In genomic region chr16:74724820-74725549, GRCh38 we compare ENCODE assay signal across 9 cellular contexts. TPM values are rescaled to one million over a fixed set of nuclear protein-coding genes. Genes with fewer than 3 reads are reported as not detected.
DNase-seq lines count a peak whose midpoint lies in the region; ATAC-seq, FAIRE-seq and TF ChIP-seq lines count a peak whose summit lies in the region.
"Had no signal": no experiment of that assay in that cellular context is flagged by ENCODE, and none has a peak within 500 bp of the region (broad histone marks: within the 10 kb centered on the region; RNA-seq: fewer than 3 reads in every experiment).

No MANE protein-coding gene starts in this region.

- peak; percentile 66 for DNase-seq in HCEC 1CT
- peak; percentile 35 for DNase-seq in astrocyte of the cerebellum (ENCODE audit: low read depth)
- peak; percentile 53 for DNase-seq in kidney
- no peak for DNase-seq in thoracic aorta (ENCODE audit: low spot score)
- DNase-seq in vagina (ENCODE audit: extremely low spot score in 2 of 2): no peak
- no peak for DNase-seq in GM20000 (ENCODE audit: low spot score)
- DNase-seq: heart right ventricle had no signal

- intact Hi-C loops in kidney (cut with DNase I) (no loop called here), vagina (cut with DNase I) (no loop called here)

- H3K27me3 ChIP-seq in thoracic aorta (replicated peaks; ENCODE audit: insufficient read depth) (no peaks in the 10 kb centered on the region), vagina (no peaks in the 10 kb centered on the region)

- no peak for TF ChIP-seq POLR2A in vagina (IDR thresholded peaks at IDR 0.05)

- no peak overlapping the region for H3K27ac ChIP-seq in kidney (ENCODE audit: low read depth in 2 of 2, low read length in 2 of 2)
- no peak overlapping the region for H3K27ac ChIP-seq in thoracic aorta
- H3K27ac ChIP-seq in vagina: no peak overlapping the region
- H3K27ac ChIP-seq: heart right ventricle, parathyroid adenoma had no signal

- in situ Hi-C loops in astrocyte of the cerebellum (cut with HindIII; ENCODE audit: low sequenced_read_pairs): no loop called here

- H3K4me3 ChIP-seq in astrocyte of the cerebellum (ENCODE audit: low read depth, low read length) (no peak overlapping the region), kidney (ENCODE audit: low read length in 2 of 2) (no peak overlapping the region), thoracic aorta (no peak overlapping the region), vagina (no peak overlapping the region)
- H3K4me3 ChIP-seq: heart right ventricle had no signal

- TF ChIP-seq CTCF in astrocyte of the cerebellum (IDR thresholded peaks at IDR 0.05; ENCODE audit: low read depth, low read length, missing control alignments): peak; percentile 56
- TF ChIP-seq CTCF in kidney (IDR thresholded peaks at IDR 0.05; ENCODE audit: borderline replicate concordance, extremely low read depth, insufficient read depth): no peak
- TF ChIP-seq CTCF in thoracic aorta (IDR thresholded peaks at IDR 0.05): peak; percentile 37
- no peak for TF ChIP-seq CTCF in vagina (IDR thresholded peaks at IDR 0.05)
- no peak for TF ChIP-seq CTCF in GM20000 (IDR thresholded peaks at IDR 0.05; ENCODE audit: extremely low read depth, missing control alignments)

- no peak overlapping the region for H3K9ac ChIP-seq in kidney (ENCODE audit: low read length in 2 of 2)
- H3K9ac ChIP-seq: parathyroid adenoma had no signal

- H3K36me3 ChIP-seq in kidney (ENCODE audit: control insufficient read depth in 1 of 2, insufficient read depth in 2 of 2, low read length in 2 of 2): no peaks in the 10 kb centered on the region
- no peaks in the 10 kb centered on the region for H3K36me3 ChIP-seq in thoracic aorta
- no peaks in the 10 kb centered on the region for H3K36me3 ChIP-seq in vagina
- H3K36me3 ChIP-seq: heart right ventricle had no signal

- H3K9me3 ChIP-seq in kidney (ENCODE audit: control insufficient read depth in 1 of 2, low read length in 2 of 2): peaks cover 3 to 9% of the 10 kb centered on the region in 2 donors
- peaks cover 6% of the 10 kb centered on the region for H3K9me3 ChIP-seq in thoracic aorta
- no peaks in the 10 kb centered on the region for H3K9me3 ChIP-seq in vagina

- ATAC-seq in thoracic aorta (ENCODE audit: insufficient number of reproducible peaks, low FRiP score, low read depth) (no peak), HG03432 (IDR thresholded peaks at IDR 0.05; ENCODE audit: unreplicated experiment) (no peak)
- ATAC-seq: heart right ventricle had no signal

- H3K4me1 ChIP-seq in kidney (ENCODE audit: control insufficient read depth in 1 of 2, insufficient read depth in 1 of 2, low read depth in 1 of 2, low read length in 2 of 2) (no peaks in the 10 kb centered on the region), thoracic aorta (ENCODE audit: control insufficient read depth in 1 of 2, low read depth in 2 of 2) (peaks cover 0 to 8% of the 10 kb centered on the region in 2 donors), vagina (peaks cover 2% of the 10 kb centered on the region)
- H3K4me1 ChIP-seq: heart right ventricle, parathyroid adenoma had no signal

- no peak for FAIRE-seq in kidney (lab: Jason Lieb, UNC)

RNA-seq across cellular contexts. Expression of gene MLKL, which starts 24.3 kb away (rescaled TPM):
- 19.4 TPM for total RNA-seq in kidney
- 7.3 TPM for polyA plus RNA-seq in kidney (ENCODE audit: insufficient read depth, low read depth, low replicate concordance)
- total RNA-seq in thoracic aorta: 10 to 100 TPM; 11.4 to 47.0 TPM
- 40.0 TPM for total RNA-seq in vagina

RNA-seq across cellular contexts. Expression of gene FA2H, which starts 49.6 kb away (rescaled TPM):
- 4.2 TPM for total RNA-seq in kidney
- polyA plus RNA-seq in kidney (ENCODE audit: insufficient read depth, low read depth, low replicate concordance): 10.3 TPM
- total RNA-seq in thoracic aorta: under 1 TPM in 1 of 2 donors, not detected in 1; 0.49 TPM
- not detected for total RNA-seq in vagina

RNA-seq across cellular contexts. Expression of gene RFWD3, which starts 58.3 kb away (rescaled TPM):
- total RNA-seq in kidney: 26.0 TPM
- 5.8 TPM for polyA plus RNA-seq in kidney (ENCODE audit: insufficient read depth, low read depth, low replicate concordance)
- 10 to 100 TPM; 16.7 to 28.8 TPM for total RNA-seq in thoracic aorta
- total RNA-seq in vagina: 36.3 TPM

Comparison
In these comparisons a context has a peak if more than half of its experiments do, and no peak if none do; other contexts are left out.
1. DNase-seq: peak in HCEC 1CT (single experiment), astrocyte of the cerebellum (single experiment) and kidney (single experiment); none in thoracic aorta (single experiment), vagina (0 of 2) and GM20000 (single experiment).
2. CTCF ChIP-seq: peak in astrocyte of the cerebellum (single experiment) and thoracic aorta (single experiment); none in kidney (single experiment), vagina (0 of 3) and GM20000 (single experiment).